1 cellular context compared by ENCODE assay signal in genomic region chr19:38405276-38405675, GRCh38.
TF ChIP-seq lines count a peak whose summit lies in the region.

No MANE protein-coding gene starts in this region.

TF ChIP-seq in WTC11, 78 proteins besides CTCF, POLR2A, EP300 and RAD21 (continued from another document):
- TF ChIP-seq ZNF512 (CRISPR knock-in tag; IDR thresholded peaks at IDR 0.05; ENCODE audit: borderline replicate concordance) = no peak
- no peak for TF ChIP-seq FOXJ3 (CRISPR knock-in tag; IDR thresholded peaks at IDR 0.05; ENCODE audit: borderline replicate concordance)
- no peak for TF ChIP-seq NR3C1 (CRISPR knock-in tag; conservative IDR thresholded peaks at IDR 0.05; ENCODE audit: low read depth)
- TF ChIP-seq MXD4 (CRISPR knock-in tag; IDR thresholded peaks at IDR 0.05; ENCODE audit: borderline replicate concordance) = no peak
- TF ChIP-seq CDX4 (CRISPR knock-in tag; IDR thresholded peaks at IDR 0.05; ENCODE audit: borderline replicate concordance) = no peak
TF ChIP-seq in WTC11: peak in this region for 0.
